Comparison of ENCODE assay signal across 17 cellular contexts in genomic region chr1:46411010-46411405, GRCh38. TPM values are rescaled to one million over a fixed set of nuclear protein-coding genes. Genes with fewer than 3 reads are reported as not detected.
"Had no signal": no experiment of that assay in that cellular context is flagged by ENCODE, and none has a peak within 500 bp of the region (broad histone marks: within the 10 kb centered on the region; RNA-seq: fewer than 3 reads in every experiment).

No MANE protein-coding gene starts in this region.

- FAIRE-seq: urothelium cell line had no signal

- H2AFZ ChIP-seq: parathyroid adenoma had no signal

- H3K9ac ChIP-seq: parathyroid adenoma had no signal

- DNase-seq: effector memory CD4-positive, alpha-beta T cell; foreskin fibroblast; immature natural killer cell; retina; stimulated activated CD4-positive, alpha-beta T cell treated with anti-CD3 and anti-CD28 coated beads, Interleukin-12 subunit alpha, Interleukin-12 subunit beta, amount 100 ng/mL, for 4 hours; stimulated activated naive CD4-positive, alpha-beta T cell; stomach; substantia nigra; trophoblast cell had no signal

- H3K36me3 ChIP-seq: thoracic aorta had no signal

- H3K4me1 ChIP-seq: right lobe of liver had no signal

- H3K27me3 ChIP-seq: esophagus muscularis mucosa, right lobe of liver, stomach had no signal

- H3K4me3 ChIP-seq: esophagus muscularis mucosa, psoas muscle, right lobe of liver, stomach, thoracic aorta had no signal

- H3K9me3 ChIP-seq: esophagus muscularis mucosa, psoas muscle, right lobe of liver, stomach, thoracic aorta had no signal

- H3K27ac ChIP-seq: epithelial cell of prostate, esophagus muscularis mucosa, parathyroid adenoma, psoas muscle, right lobe of liver, stomach, thoracic aorta had no signal

- H3K79me2 ChIP-seq: parathyroid adenoma had no signal

RNA-seq across cellular contexts. Expression of gene FAAH, which starts 16.9 kb away (rescaled TPM):
- total RNA-seq: myocyte had no signal
